In genomic region chr17:51153210-51154072, GRCh38 we compare ENCODE assay signal across 1 cellular context.
TF ChIP-seq lines count a peak whose summit lies in the region.

TSS of gene NME1 (plus strand) at chr17:51153559. CDS start at chr17:51155655, 2,096 bp downstream.

TF ChIP-seq in H1, 55 proteins besides CTCF, POLR2A, EP300 and RAD21 (continued from another document):
- TF ChIP-seq CHD7 (IDR thresholded peaks at IDR 0.05; ENCODE audit: insufficient replicate concordance, low read length) (no peak), E2F6 (IDR thresholded peaks at IDR 0.05) (peak; percentile 63; the same call in 1 of the 2 replicates), BRCA1 (IDR thresholded peaks at IDR 0.05; ENCODE audit: low read depth, low read length) (peak; percentile 59; the same call in 1 of the 2 replicates), EZH2 (IDR thresholded peaks at IDR 0.05; ENCODE audit: low read depth, low read length, severe bottlenecking) (no peak), SP4 (IDR thresholded peaks at IDR 0.05; ENCODE audit: low read length) (peak; percentile 95), RXRA (IDR thresholded peaks at IDR 0.05; ENCODE audit: insufficient read depth, low read depth, low read length) (0 out of 2 replicates have a peak, but pooled peaks have one; percentile 61), GABPA (IDR thresholded peaks at IDR 0.05; ENCODE audit: borderline replicate concordance, insufficient read depth, low read length) (peak; percentile 100), SAP30 (IDR thresholded peaks at IDR 0.05; ENCODE audit: insufficient read depth, insufficient replicate concordance, low read length) (peak; percentile 96), MAFK (IDR thresholded peaks at IDR 0.05; ENCODE audit: low read depth, low read length) (no peak), USF2 (IDR thresholded peaks at IDR 0.05; ENCODE audit: low read length) (peak; percentile 83), TBP (IDR thresholded peaks at IDR 0.05; ENCODE audit: low read depth, low read length) (peak; percentile 96), YY1 (IDR thresholded peaks at IDR 0.05; ENCODE audit: low read depth, low read length) (peak; percentile 76; the same call in 1 of the 2 replicates), SIN3A (conservative IDR thresholded peaks at IDR 0.05 in 1 of 2, IDR thresholded peaks at IDR 0.05 in 1 of 2; ENCODE audit: low read depth in 1 of 2, low read length in 2 of 2) (peak; percentile 97 to 100), TAF7 (optimal IDR thresholded peaks at IDR 0.05; ENCODE audit: borderline replicate concordance, low read depth, low read length) (peak; percentile 88), NRF1 (IDR thresholded peaks at IDR 0.05; ENCODE audit: low read depth, low read length) (no peak), SP2 (IDR thresholded peaks at IDR 0.05; ENCODE audit: low read length) (no peak), TAF1 (IDR thresholded peaks at IDR 0.05; ENCODE audit: low read depth, low read length) (peak; percentile 99), HDAC2 (IDR thresholded peaks at IDR 0.05; ENCODE audit: borderline replicate concordance in 1 of 2, low read depth in 2 of 2, low read length in 2 of 2) (peak; percentile 77 to 87; a peak in 2 of 4 replicates), SIX5 (IDR thresholded peaks at IDR 0.05; ENCODE audit: low read depth, low read length) (peak; percentile 41), KDM5A (IDR thresholded peaks at IDR 0.05; ENCODE audit: low read length) (peak; percentile 86), SRF (IDR thresholded peaks at IDR 0.05; ENCODE audit: low read depth, low read length) (peak; percentile 76), SUZ12 (IDR thresholded peaks at IDR 0.05; ENCODE audit: low read length) (no peak), RBBP5 (IDR thresholded peaks at IDR 0.05; ENCODE audit: borderline replicate concordance, low read depth, low read length) (peak; percentile 81; the same call in 1 of the 2 replicates), CTBP2 (IDR thresholded peaks at IDR 0.05; ENCODE audit: borderline replicate concordance, insufficient read depth, insufficient read length, low read length) (peak; percentile 95), SIRT6 (IDR thresholded peaks at IDR 0.05; ENCODE audit: low read length) (no peak), ATF3 (IDR thresholded peaks at IDR 0.05; ENCODE audit: insufficient read depth, low read depth, low read length) (no peak; the same call in 1 of the 2 replicates), ZNF274 (IDR thresholded peaks at IDR 0.05; ENCODE audit: borderline replicate concordance, extremely low read depth, low read length) (no peak), FOSL1 (IDR thresholded peaks at IDR 0.05; ENCODE audit: insufficient read depth, low read depth, low read length) (no peak), BCL11A (IDR thresholded peaks at IDR 0.05; ENCODE audit: low read depth in 2 of 2, low read length in 2 of 2) (no peak), PHF8 (conservative IDR thresholded peaks at IDR 0.05; ENCODE audit: low read depth, low read length) (peak; percentile 86), BACH1 (IDR thresholded peaks at IDR 0.05; ENCODE audit: low read length) (no peak; the same call in 1 of the 2 replicates), ATF2 (IDR thresholded peaks at IDR 0.05; ENCODE audit: low read length) (peak; percentile 74; the same call in 1 of the 2 replicates), GTF2F1 (IDR thresholded peaks at IDR 0.05; ENCODE audit: borderline replicate concordance, low read depth, low read length) (0 out of 2 replicates have a peak, but pooled peaks have one; percentile 79), SP1 (IDR thresholded peaks at IDR 0.05; ENCODE audit: low read depth, low read length) (peak; percentile 84), CHD1 (IDR thresholded peaks at IDR 0.05; ENCODE audit: low read depth, low read length) (no peak), MAX (IDR thresholded peaks at IDR 0.05) (peak; percentile 100), POU5F1 (IDR thresholded peaks at IDR 0.05; ENCODE audit: low read depth, low read length) (no peak), NANOG (IDR thresholded peaks at IDR 0.05; ENCODE audit: insufficient read depth, low read depth, low read length, poor library complexity, severe bottlenecking) (no peak)
